In genomic region chr14:20492486-20492885, GRCh38 we compare ENCODE assay signal across 14 cellular contexts. TPM values are rescaled to one million over a fixed set of nuclear protein-coding genes. Genes with fewer than 3 reads are reported as not detected.
"Had no signal": no experiment of that assay in that cellular context is flagged by ENCODE, and none has a peak within 500 bp of the region (broad histone marks: within the 10 kb centered on the region; RNA-seq: fewer than 3 reads in every experiment).

No MANE protein-coding gene starts in this region.

- H3K4me3 ChIP-seq: gastrocnemius medialis, heart right ventricle, skin epidermis had no signal

- H3K27me3 Mint-ChIP-seq: activated B cell treated with CpG ODN at 0.5 μM for 24 hours had no signal

- DNase-seq: activated B cell treated with CpG ODN at 0.5 μM for 24 hours; activated CD4-positive, alpha-beta T cell treated with anti-CD3 and anti-CD28 coated beads, Interleukin-2, amount 50 U/mL, for 1 hour; activated naive CD4-positive, alpha-beta T cell treated with anti-CD3 and anti-CD28 coated beads, Interleukin-2, amount 50 U/mL, for 16 hours; activated T-cell treated with anti-CD3 and anti-CD28 coated beads for 4 hours; gastrocnemius medialis; heart right ventricle; left ventricle myocardium superior; posterior cingulate gyrus; stimulated activated CD4-positive, alpha-beta T cell treated with anti-CD3 and anti-CD28 coated beads, Interleukin-4, amount 100 ng/mL, for 4 hours had no signal

- H3K27me3 ChIP-seq: gastrocnemius medialis, heart right ventricle, neutrophil had no signal

- H3K36me3 ChIP-seq: gastrocnemius medialis, heart right ventricle, neutrophil had no signal

- H3K9me3 ChIP-seq: gastrocnemius medialis, heart right ventricle, neutrophil had no signal

- H3K4me3 Mint-ChIP-seq: T-helper 1 cell treated with Interleukin-12 subunit alpha and Interleukin-12 subunit beta and Interleukin-4 antibody, amounts not matched to agents 30 μg/mL and 1 μg/mL, for 36 hours had no signal

- ATAC-seq: gastrocnemius medialis, heart right ventricle, left ventricle myocardium superior had no signal

- H3K9me3 Mint-ChIP-seq: activated B cell treated with CpG ODN at 0.5 μM for 24 hours; T-helper 1 cell treated with Interleukin-12 subunit alpha and Interleukin-12 subunit beta and Interleukin-4 antibody, amounts not matched to agents 30 μg/mL and 1 μg/mL, for 36 hours had no signal

- H3K27ac ChIP-seq: gastrocnemius medialis, neutrophil had no signal

- H3K27ac Mint-ChIP-seq: T-helper 1 cell treated with Interleukin-12 subunit alpha and Interleukin-12 subunit beta and Interleukin-4 antibody, amounts not matched to agents 30 μg/mL and 1 μg/mL, for 36 hours had no signal

RNA-seq across cellular contexts. Expression of gene RNASE10, which starts 12.9 kb away (rescaled TPM):
- total RNA-seq: fibroblast of lung, gastrocnemius medialis, kidney epithelial cell had no signal
